In the genomic region with DNA sequence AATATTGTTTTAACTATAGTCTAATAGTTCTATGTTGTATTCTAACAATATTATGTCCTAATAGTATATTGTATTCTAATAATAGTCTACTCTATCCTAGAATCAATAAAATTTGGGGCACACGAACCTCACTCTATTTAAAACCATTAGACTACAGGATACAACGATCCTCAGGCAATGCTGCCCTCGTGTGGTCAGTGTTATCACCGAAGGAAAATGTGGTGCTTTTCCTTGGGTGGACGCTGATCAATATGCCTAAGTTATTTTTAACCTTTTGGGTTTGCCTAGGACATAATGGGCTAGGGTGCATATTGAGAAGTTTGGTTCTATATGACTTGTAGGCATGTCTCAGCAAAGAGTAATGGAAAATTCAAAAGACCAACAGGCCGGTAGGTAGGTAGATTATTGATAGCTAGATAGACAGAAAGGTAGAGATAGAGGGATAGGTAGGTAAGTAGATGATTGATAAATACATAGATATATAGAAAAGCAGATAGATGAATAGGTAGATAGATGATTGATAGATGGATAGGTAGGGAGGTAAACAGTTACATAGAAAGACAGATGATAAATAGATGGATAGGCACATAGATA, we compare ENCODE assay signal across 8 cellular contexts.
DNase-seq lines count a peak whose midpoint lies in the region; ATAC-seq lines count a peak whose summit lies in the region.

No MANE protein-coding gene starts in this region.

- intact Hi-C loops in left cardiac atrium (cut with DNase I) = loop anchor here in 1 of 2 donors (5.0 kb wide), 1 partner anchor 601 kb away; no protein-coding TSS in a partner anchor

- in situ Hi-C loops in HAP-1 (cut with MboI; ENCODE audit: low sequenced_read_pairs) = loop anchor here (25.0 kb wide), 1 partner anchor 751 kb away; no protein-coding TSS in a partner anchor

- 0 out of 2 replicates have a peak, but pooled peaks cover 4% of the 10 kb centered on the region for H3K36me3 ChIP-seq in HAP-1 (replicated peaks)

- DNase-seq in NCI-H2029 treated with DMSO at 0.1 percent for 48 hours (lab: John Stamatoyannopoulos, UW) (peak; percentile 2), NCI-H2029 (lab: John Stamatoyannopoulos, UW) (no peak), HAP-1 (ENCODE audit: low spot score in 2 of 2) (peak; percentile 15 to 72), NCI-H510A treated with DMSO at 0.1 percent for 48 hours (lab: John Stamatoyannopoulos, UW) (peak; percentile 46), left cardiac atrium (peak; percentile 25), smooth muscle cell of the brain vasculature (ENCODE audit: low read depth, low spot score) (peak; percentile 36), SW 1271 (lab: John Stamatoyannopoulos, UW) (no peak)
- DNase-seq in activated naive CD4-positive, alpha-beta T cell treated with Interleukin-2 at 50 U/mL for 16 hours = peak; percentile 28

- no peak for ATAC-seq in left cardiac atrium

- H3K4me1 ChIP-seq in HAP-1 = no peaks in the 10 kb centered on the region

- no peak overlapping the region for H3K4me3 ChIP-seq in HAP-1

- no peaks in the 10 kb centered on the region for H3K27me3 ChIP-seq in HAP-1 (ENCODE audit: low read depth)

- no peaks in the 10 kb centered on the region for H3K9me3 ChIP-seq in HAP-1

Comparison
In these comparisons a context has a peak if more than half of its experiments do, and no peak if none do; other contexts are left out.
1. DNase-seq: peak in NCI-H2029 treated with DMSO at 0.1 percent for 48 hours (single experiment), HAP-1 (2 of 2), NCI-H510A treated with DMSO at 0.1 percent for 48 hours (single experiment), activated naive CD4-positive, alpha-beta T cell treated with Interleukin-2 at 50 U/mL for 16 hours (single experiment), left cardiac atrium (single experiment) and smooth muscle cell of the brain vasculature (single experiment); none in NCI-H2029 (single experiment) and SW 1271 (0 of 2).